25 cellular contexts compared by ENCODE assay signal in the genomic region with DNA sequence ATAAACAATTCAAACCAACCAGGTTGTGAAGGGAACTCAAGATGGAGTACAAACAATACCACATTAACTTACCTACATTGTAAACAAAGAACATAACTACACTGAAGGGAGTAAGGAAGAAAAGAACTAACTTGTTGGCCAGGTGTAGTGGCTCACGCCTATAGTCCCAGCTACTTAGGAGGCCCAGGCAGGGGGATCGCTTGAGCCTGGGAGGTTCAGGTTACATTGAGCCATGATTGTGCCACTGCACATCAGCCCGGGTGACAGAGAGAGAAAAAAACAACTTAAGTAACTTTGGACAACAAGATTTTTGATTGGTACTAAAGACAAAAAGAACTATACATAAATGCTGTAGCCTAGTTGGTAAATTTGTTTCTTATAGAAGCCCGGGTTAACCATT.
DNase-seq lines count a peak whose midpoint lies in the region; ATAC-seq, FAIRE-seq and TF ChIP-seq lines count a peak whose summit lies in the region.
"Had no signal": no experiment of that assay in that cellular context is flagged by ENCODE, and none has a peak within 500 bp of the region (broad histone marks: within the 10 kb centered on the region; RNA-seq: fewer than 3 reads in every experiment).

No MANE protein-coding gene starts in this region.

- H3K4ac ChIP-seq in H9 (ENCODE audit: low read depth, low read length) (no peak overlapping the region), H1 (replicated peaks; ENCODE audit: insufficient read length, low read depth, low read length) (no peak overlapping the region)

- H3K27me3 Mint-ChIP-seq in H9 (ENCODE audit: low read depth) (no peaks in the 10 kb centered on the region), neural progenitor cell (ENCODE audit: insufficient read depth, low read depth) (no peaks in the 10 kb centered on the region)

- no peak overlapping the region; a peak in 1 of 8 replicates for H3K4me3 ChIP-seq in H1 (ENCODE audit: extremely low read depth in 1 of 4, insufficient read depth in 2 of 4, low read depth in 3 of 4, low read length in 4 of 4)
- no peak overlapping the region for H3K4me3 ChIP-seq in neural progenitor cell
- H3K4me3 ChIP-seq: BLaER1 treated with 17β-estradiol and CSF1 and Interleukin-3, amounts not matched to agents 10 nM and 100 nM; GM12878; MG63 had no signal

- TF ChIP-seq POLR2A in H1 (IDR thresholded peaks at IDR 0.05; ENCODE audit: control extremely low read depth in 1 of 2, low read depth in 2 of 2, low read length in 2 of 2), result no peak

- H3K4me1 ChIP-seq in H9 (ENCODE audit: insufficient read depth, low read length) (peaks cover 4% of the 10 kb centered on the region; the same call in 1 of the 2 replicates), H1 (replicated peaks in 1 of 4; ENCODE audit: control insufficient read depth in 3 of 4, insufficient read depth in 4 of 4, low read length in 3 of 4) (peaks cover 3 to 9% (median 7%) of the 10 kb centered on the region in 4 experiments), neural progenitor cell (peaks cover 34% of the 10 kb centered on the region)
- H3K4me1 ChIP-seq: BLaER1 treated with 17β-estradiol and CSF1 and Interleukin-3, amounts not matched to agents 10 nM and 100 nM had no signal

- H2BK20ac ChIP-seq in H9 (ENCODE audit: low read depth, low read length, poor library complexity, severe bottlenecking) (no peak overlapping the region), H1 (ENCODE audit: low read length) (no peak overlapping the region)

- H3K4me1 Mint-ChIP-seq in H9, result peaks cover 38 to 39% of the 10 kb centered on the region in 2 experiments
- H3K4me1 Mint-ChIP-seq in neural progenitor cell, result peaks cover 5% of the 10 kb centered on the region

- H3K36me3 Mint-ChIP-seq in H9 (ENCODE audit: insufficient read depth in 1 of 3, low read depth in 3 of 3), result peaks cover 0 to 6% (median 2%) of the 10 kb centered on the region in 3 experiments; a peak in 3 of 7 replicates
- no peaks in the 10 kb centered on the region for H3K36me3 Mint-ChIP-seq in neural progenitor cell
- H3K36me3 Mint-ChIP-seq: CD8-positive, alpha-beta T cell had no signal

- DNase-seq in H9, result peak; percentile 53
- DNase-seq in NCI-H2107 (lab: John Stamatoyannopoulos, UW), result peak; percentile 8
- no peak for DNase-seq in H1 (ENCODE audit: low read depth in 1 of 2, low spot score in 2 of 2)
- peak; percentile 50 for DNase-seq in neural progenitor cell (ENCODE audit: low spot score)
- DNase-seq in T-helper 9 cell, result no peak
- DNase-seq: Calu3; CD8-positive, alpha-beta T cell; EL; Kasumi-1; MG63; NCI-H1092; NCI-H146; NCI-H2081 treated with DMSO at 0.1 percent for 48 hours; NCI-H446; NCI-H774; RPMI8226; SHP77 treated with DMSO at 0.1 percent for 48 hours had no signal

- no peaks in the 10 kb centered on the region for H3K9me3 ChIP-seq in H9 (ENCODE audit: control insufficient read depth, low read depth, low read length)
- no peaks in the 10 kb centered on the region for H3K9me3 ChIP-seq in H1 (ENCODE audit: insufficient read depth in 2 of 2, low read depth in 1 of 2, low read length in 1 of 2)
- H3K9me3 ChIP-seq in neural progenitor cell (ENCODE audit: low read depth), result no peaks in the 10 kb centered on the region
- H3K9me3 ChIP-seq: MG63 had no signal

- H2BK15ac ChIP-seq in H9 (ENCODE audit: low read depth, low read length), result no peak overlapping the region
- no peak overlapping the region for H2BK15ac ChIP-seq in H1 (ENCODE audit: low read length)

- no peak overlapping the region for H2BK120ac ChIP-seq in H9 (ENCODE audit: low read depth, low read length, poor library complexity, severe bottlenecking)
- H2BK120ac ChIP-seq in H1 (replicated peaks; ENCODE audit: low read depth, low read length), result no peak overlapping the region

- H3K18ac ChIP-seq in H9 (ENCODE audit: insufficient read length, low read depth, low read length) (no peak overlapping the region), H1 (ENCODE audit: extremely low read depth, low read length) (no peak overlapping the region)

- H3K27ac Mint-ChIP-seq in H9 (peak overlapping the region; percentile 4 to 95 (median 88)), neural progenitor cell (no peak overlapping the region)
- H3K27ac Mint-ChIP-seq: CD8-positive, alpha-beta T cell had no signal

- H3F3A ChIP-seq in neural progenitor cell (ENCODE audit: low read depth), result no peaks in the 10 kb centered on the region

- H3K14ac ChIP-seq in H9 (ENCODE audit: insufficient read depth, low read length), result no peak overlapping the region
- no peak overlapping the region for H3K14ac ChIP-seq in H1 (ENCODE audit: insufficient read length)

- no peaks in the 10 kb centered on the region for H3K27me3 ChIP-seq in H9 (ENCODE audit: insufficient read depth, low read length)
- H3K27me3 ChIP-seq in H1 (replicated peaks in 1 of 4; ENCODE audit: control insufficient read depth in 3 of 4, extremely low read depth in 1 of 4, insufficient read depth in 3 of 4, low read length in 3 of 4), result no peaks in the 10 kb centered on the region
- H3K27me3 ChIP-seq in neural progenitor cell, result no peaks in the 10 kb centered on the region
- H3K27me3 ChIP-seq: BLaER1 treated with 17β-estradiol and CSF1 and Interleukin-3, amounts not matched to agents 10 nM and 100 nM; MG63 had no signal

- peak overlapping the region; percentile 68 for H3K27ac ChIP-seq in H9 (ENCODE audit: insufficient read length, low read depth, low read length)
- H3K27ac ChIP-seq in H1 (ENCODE audit: low read depth, low read length), result peak overlapping the region; percentile 63; the same call in 1 of the 2 replicates
- no peak overlapping the region for H3K27ac ChIP-seq in neural progenitor cell
- H3K27ac ChIP-seq: BLaER1 treated with 17β-estradiol and CSF1 and Interleukin-3, amounts not matched to agents 10 nM and 100 nM; HL-60 had no signal

- no peak overlapping the region for H4K91ac ChIP-seq in H9 (ENCODE audit: insufficient read length, low read depth, low read length)
- H4K91ac ChIP-seq in H1 (replicated peaks; ENCODE audit: insufficient read length, low read length), result no peak overlapping the region

- no peaks in the 10 kb centered on the region for H3K23me2 ChIP-seq in H9 (ENCODE audit: insufficient read length, low read depth, low read length, poor library complexity, severe bottlenecking)
- no peaks in the 10 kb centered on the region for H3K23me2 ChIP-seq in H1 (ENCODE audit: low read depth, low read length)

- no peaks in the 10 kb centered on the region for H4K20me1 ChIP-seq in H9 (ENCODE audit: control insufficient read depth, insufficient read depth, insufficient read length)
- no peaks in the 10 kb centered on the region for H4K20me1 ChIP-seq in H1 (replicated peaks in 1 of 2; ENCODE audit: control insufficient read depth in 1 of 2, insufficient read depth in 2 of 2, low read length in 2 of 2)
- no peaks in the 10 kb centered on the region for H4K20me1 ChIP-seq in neural progenitor cell (ENCODE audit: low read depth)
- H4K20me1 ChIP-seq: BLaER1 treated with 17β-estradiol and CSF1 and Interleukin-3, amounts not matched to agents 10 nM and 100 nM had no signal

- peaks cover 2 to 3% of the 10 kb centered on the region in 2 experiments; a peak in 2 of 5 replicates for H3K9me3 Mint-ChIP-seq in H9
- no peaks in the 10 kb centered on the region for H3K9me3 Mint-ChIP-seq in neural progenitor cell
- H3K9me3 Mint-ChIP-seq: CD8-positive, alpha-beta T cell; IgD-negative memory B cell had no signal

- H3K36me3 ChIP-seq in H1 (ENCODE audit: control insufficient read depth in 2 of 4, insufficient read depth in 4 of 4, low read length in 3 of 4) (no peaks in the 10 kb centered on the region), neural progenitor cell (no peaks in the 10 kb centered on the region)
- H3K36me3 ChIP-seq: BLaER1 treated with 17β-estradiol and CSF1 and Interleukin-3, amounts not matched to agents 10 nM and 100 nM; MG63 had no signal

- no peak for ATAC-seq in HG02970 (IDR thresholded peaks at IDR 0.05; ENCODE audit: low FRiP score, unreplicated experiment)
- ATAC-seq in GM21723 (IDR thresholded peaks at IDR 0.05; ENCODE audit: unreplicated experiment), result no peak
- ATAC-seq: CD8-positive, alpha-beta T cell; GM12878 had no signal

- H3K4me3 Mint-ChIP-seq in H9 (peak overlapping the region in 1 of 2 experiments; percentile 30; a peak in 1 of 5 replicates), neural progenitor cell (no peak overlapping the region)
- H3K4me3 Mint-ChIP-seq: CD8-positive, alpha-beta T cell had no signal

- no peak for TF ChIP-seq RAD21 in H1 (IDR thresholded peaks at IDR 0.05 in 1 of 2, conservative IDR thresholded peaks at IDR 0.05 in 1 of 2; ENCODE audit: low read depth in 2 of 2, low read length in 2 of 2)

- no peak overlapping the region for H3T11ph ChIP-seq in H9 (ENCODE audit: low read length)

- H3K9ac ChIP-seq in H9 (ENCODE audit: extremely low read depth, insufficient read length, low read length), result no peak overlapping the region
- H3K9ac ChIP-seq in H1 (replicated peaks in 1 of 4; ENCODE audit: extremely low read depth in 1 of 4, low read depth in 3 of 4, low read length in 3 of 4), result no peak overlapping the region; a peak in 1 of 7 replicates
- H3K9ac ChIP-seq in neural progenitor cell, result no peak overlapping the region
- H3K9ac ChIP-seq: BLaER1 treated with 17β-estradiol and CSF1 and Interleukin-3, amounts not matched to agents 10 nM and 100 nM had no signal

- H3K79me1 ChIP-seq in H9 (ENCODE audit: insufficient read depth, low read depth, low read length, poor library complexity, severe bottlenecking) (no peaks in the 10 kb centered on the region), H1 (ENCODE audit: low read depth, low read length) (no peaks in the 10 kb centered on the region)

- H4K8ac ChIP-seq in H9 (replicated peaks; ENCODE audit: insufficient read length, low read depth, low read length) (no peak overlapping the region), H1 (ENCODE audit: extremely low read depth, insufficient read depth, low read length) (no peak overlapping the region)

- no peak overlapping the region for H3K4me2 ChIP-seq in H9 (ENCODE audit: insufficient read depth, insufficient read length, low read length)
- H3K4me2 ChIP-seq in H1 (ENCODE audit: insufficient read depth in 1 of 2, low read depth in 2 of 2, low read length in 2 of 2), result peak overlapping the region in 1 of 2 experiments; percentile 24; a peak in 1 of 4 replicates
- H3K4me2 ChIP-seq in neural progenitor cell, result peak overlapping the region; percentile 36
- H3K4me2 ChIP-seq: BLaER1 treated with 17β-estradiol and CSF1 and Interleukin-3, amounts not matched to agents 10 nM and 100 nM had no signal

- H3K56ac ChIP-seq in H9 (ENCODE audit: insufficient read length, low read depth, low read length) (no peak overlapping the region), H1 (replicated peaks; ENCODE audit: insufficient read length, low read depth, low read length) (peak overlapping the region; percentile 12)

- H2BK12ac ChIP-seq in H9 (ENCODE audit: insufficient read length, low read depth, low read length) (no peak overlapping the region), H1 (ENCODE audit: low read depth, low read length) (no peak overlapping the region)

- no peak overlapping the region for H2BK5ac ChIP-seq in H9 (ENCODE audit: insufficient read length, low read length)
- no peak overlapping the region; the same call in 1 of the 2 replicates for H2BK5ac ChIP-seq in H1 (ENCODE audit: low read depth, low read length)

- H2AFZ ChIP-seq in H9 (ENCODE audit: low read length), result no peak overlapping the region
- 0 out of 2 replicates have a peak overlapping the region, but pooled peaks have one; percentile 6 for H2AFZ ChIP-seq in H1 (ENCODE audit: low read length)
- no peak overlapping the region for H2AFZ ChIP-seq in neural progenitor cell (replicated peaks)

- no peak for TF ChIP-seq EP300 in H1 (IDR thresholded peaks at IDR 0.05; ENCODE audit: borderline replicate concordance in 1 of 2, low read depth in 2 of 2, low read length in 2 of 2)

- H3K79me2 ChIP-seq in H9 (ENCODE audit: insufficient read depth, low read length), result no peaks in the 10 kb centered on the region
- no peaks in the 10 kb centered on the region for H3K79me2 ChIP-seq in H1 (ENCODE audit: control insufficient read depth in 1 of 2, insufficient read depth in 2 of 2, low read length in 2 of 2)
- H3K79me2 ChIP-seq in neural progenitor cell (ENCODE audit: low read depth), result no peaks in the 10 kb centered on the region

- POLR2A ChIA-PET in H1 (lab: Charles Lee; ENCODE audit: partially characterized antibody), result no interaction called here

- WGBS in H9 (ENCODE audit: extremely low coverage, insufficient read length, low lambda C conversion rate), result no CpG with 5 or more reads among the region's 4 CpGs
- WGBS in H1 (ENCODE audit: extremely low coverage in 1 of 2, insufficient coverage in 1 of 2, insufficient read length in 1 of 2, insufficient replicate concordance in 2 of 2, low coverage in 1 of 2, low lambda C conversion rate in 2 of 2, missing lambda C conversion rate in 1 of 2), 2 experiments, result 70% methylated on average over 4 of the region's 4 CpGs; no CpG with 5 or more reads in 1 of the 2 experiments

- H4K5ac ChIP-seq in H9 (ENCODE audit: insufficient read length, low read depth, low read length) (no peak overlapping the region), H1 (ENCODE audit: insufficient read length, low read depth, low read length) (peak overlapping the region; percentile 69)

- TF ChIP-seq CTCF in H9 (conservative IDR thresholded peaks at IDR 0.05) (no peak), H1 (IDR thresholded peaks at IDR 0.05; ENCODE audit: control extremely low read depth in 1 of 3, insufficient read depth in 1 of 3, low read depth in 1 of 3, low read length in 3 of 3) (no peak), neural progenitor cell (IDR thresholded peaks at IDR 0.05) (no peak)

- FAIRE-seq in H1 (lab: Jason Lieb, UNC), result peak; percentile 42
- FAIRE-seq: GM12878, GM18507, H54 had no signal

- CTCF ChIA-PET in H1 (lab: Charles Lee; ENCODE audit: partially characterized antibody), result no interaction called here

- H3K23ac ChIP-seq in H9 (ENCODE audit: insufficient read length, low read depth, low read length), result no peak overlapping the region
- no peak overlapping the region for H3K23ac ChIP-seq in H1 (ENCODE audit: insufficient read length)

- no peak overlapping the region for H2AK5ac ChIP-seq in H9 (ENCODE audit: insufficient read length, low read length)
- H2AK5ac ChIP-seq in H1 (ENCODE audit: low read depth, low read length), result no peak overlapping the region

Comparison
In these comparisons a context has a peak if more than half of its experiments do, and no peak if none do; other contexts are left out.
1. DNase-seq: peak in H9 (single experiment), NCI-H2107 (single experiment) and neural progenitor cell (single experiment); none in H1 (0 of 2) and T-helper 9 cell (single experiment).